ENCODE assay signal across 19 cellular contexts in the genomic region with DNA sequence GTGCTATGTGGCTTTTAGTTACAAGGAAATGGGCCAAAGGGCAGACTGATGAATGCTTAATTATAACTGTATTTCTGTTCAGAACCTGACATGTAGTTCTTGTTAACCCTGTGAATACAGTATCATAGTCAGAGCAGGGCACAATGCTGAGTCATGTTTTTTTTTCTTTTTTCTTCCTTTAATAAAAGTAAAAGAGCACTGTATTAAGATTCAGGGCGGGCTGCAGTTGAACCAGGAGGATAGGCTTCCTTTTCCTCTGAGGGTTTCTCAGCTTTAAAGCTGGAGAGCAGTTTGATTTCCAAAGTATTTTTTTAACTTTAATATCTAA. TPM values are rescaled to one million over a fixed set of nuclear protein-coding genes. Genes with fewer than 3 reads are reported as not detected.
DNase-seq lines count a peak whose midpoint lies in the region; ATAC-seq, FAIRE-seq and TF ChIP-seq lines count a peak whose summit lies in the region.
"Had no signal": no experiment of that assay in that cellular context is flagged by ENCODE, and none has a peak within 500 bp of the region (broad histone marks: within the 10 kb centered on the region; RNA-seq: fewer than 3 reads in every experiment).

No MANE protein-coding gene starts in this region.

- H3K36me3 ChIP-seq in SK-N-SH (replicated peaks in 1 of 2; ENCODE audit: control insufficient read depth in 1 of 2, insufficient read depth in 2 of 2, low read length in 1 of 2) (no peaks in the 10 kb centered on the region), astrocyte (ENCODE audit: insufficient read depth, low read length) (no peaks in the 10 kb centered on the region), smooth muscle cell (ENCODE audit: low read depth) (no peaks in the 10 kb centered on the region)
- H3K36me3 ChIP-seq: MG63, SJSA1 had no signal

- DNase-seq in SK-N-SH (no peak), astrocyte (ENCODE audit: low read depth) (no peak), foreskin keratinocyte (no peak), smooth muscle cell (lab: John Stamatoyannopoulos, UW; ENCODE audit: unreplicated experiment) (no peak), NCI-H748 treated with DMSO at 0.1 percent for 48 hours (lab: John Stamatoyannopoulos, UW) (no peak)
- DNase-seq: CD4-positive, alpha-beta memory T cell; DND-41; GOT3; NCI-H1105; NCI-H1694; NCI-H2227 treated with DMSO at 0.1 percent for 48 hours had no signal

- H3K36me3 Mint-ChIP-seq in astrocyte (ENCODE audit: low read depth, unreplicated experiment): no peaks in the 10 kb centered on the region
- H3K36me3 Mint-ChIP-seq: CD4-positive, alpha-beta memory T cell had no signal

- TF ChIP-seq CTCF in SK-N-SH (IDR thresholded peaks at IDR 0.05) (no peak), astrocyte (IDR thresholded peaks at IDR 0.05; ENCODE audit: insufficient read depth, low read depth, low read length) (no peak), foreskin keratinocyte (conservative IDR thresholded peaks at IDR 0.05) (no peak), smooth muscle cell (IDR thresholded peaks at IDR 0.05; ENCODE audit: borderline replicate concordance, insufficient read depth, poor library complexity, severe bottlenecking) (no peak)

- no peaks in the 10 kb centered on the region for H3K9me2 ChIP-seq in SK-N-SH

- TF ChIP-seq EP300 in SK-N-SH (IDR thresholded peaks at IDR 0.05; ENCODE audit: borderline replicate concordance in 1 of 2, low read depth in 1 of 2, low read length in 1 of 2): no peak

- H3K27me3 ChIP-seq in SK-N-SH (ENCODE audit: insufficient read depth) (no peaks in the 10 kb centered on the region), astrocyte (ENCODE audit: insufficient read depth, low read length) (no peaks in the 10 kb centered on the region), foreskin keratinocyte (no peaks in the 10 kb centered on the region), smooth muscle cell (ENCODE audit: low read depth) (no peaks in the 10 kb centered on the region)
- H3K27me3 ChIP-seq: MG63, SJSA1 had no signal

- H3K4me2 ChIP-seq in SK-N-SH (peak overlapping the region; percentile 66), astrocyte (ENCODE audit: low read length) (peak overlapping the region; percentile 39), smooth muscle cell (peak overlapping the region; percentile 54)

- H3F3A ChIP-seq in SK-N-SH (replicated peaks; ENCODE audit: insufficient read depth): no peaks in the 10 kb centered on the region
- no peaks in the 10 kb centered on the region for H3F3A ChIP-seq in smooth muscle cell (ENCODE audit: low read depth)

- H3K9ac ChIP-seq in SK-N-SH (0 out of 2 replicates have a peak overlapping the region, but pooled peaks have one; percentile 8), astrocyte (ENCODE audit: low read length) (no peak overlapping the region), smooth muscle cell (ENCODE audit: low read depth) (peak overlapping the region; percentile 62)

- no peaks in the 10 kb centered on the region for H3K4me1 ChIP-seq in SK-N-SH (ENCODE audit: control insufficient read depth in 1 of 2, insufficient read depth in 2 of 2, low read depth in 1 of 2, low read length in 1 of 2)
- no peaks in the 10 kb centered on the region for H3K4me1 ChIP-seq in astrocyte (ENCODE audit: insufficient read depth, low read length)
- peaks cover 10% of the 10 kb centered on the region for H3K4me1 ChIP-seq in foreskin keratinocyte
- no peaks in the 10 kb centered on the region for H3K4me1 ChIP-seq in smooth muscle cell (ENCODE audit: low read depth)
- H3K4me1 ChIP-seq: SJSA1 had no signal

- POLR2A ChIA-PET in SK-N-SH (lab: Yijun Ruan, JAX): no interaction called here

- ATAC-seq in SK-N-SH treated with all-trans-retinoic acid at 6 μM for 48 hours (no peak), foreskin keratinocyte (peak; percentile 54), GM21447 (IDR thresholded peaks at IDR 0.05; ENCODE audit: unreplicated experiment) (no peak), GM19324 (IDR thresholded peaks at IDR 0.05; ENCODE audit: low FRiP score, unreplicated experiment) (no peak)

- no peak overlapping the region for H3K4me3 Mint-ChIP-seq in astrocyte (ENCODE audit: unreplicated experiment)
- H3K4me3 Mint-ChIP-seq: CD4-positive, alpha-beta memory T cell had no signal

- 8% methylated on average over 1 of the region's 1 CpG for WGBS in SK-N-SH (ENCODE audit: low lambda C conversion rate)
- WGBS in smooth muscle cell (ENCODE audit: low lambda C conversion rate): 100% methylated on average over 1 of the region's 1 CpG

- no peak for TF ChIP-seq RAD21 in SK-N-SH (IDR thresholded peaks at IDR 0.05; ENCODE audit: low read length)

- peaks cover 10% of the 10 kb centered on the region for H3K4me1 Mint-ChIP-seq in astrocyte (ENCODE audit: low read depth, unreplicated experiment)
- H3K4me1 Mint-ChIP-seq: CD4-positive, alpha-beta memory T cell had no signal

- no peak for FAIRE-seq in astrocyte (lab: Jason Lieb, UNC)
- FAIRE-seq: G401.6 had no signal

- no peaks in the 10 kb centered on the region for H3K27me3 Mint-ChIP-seq in astrocyte (ENCODE audit: low read depth, unreplicated experiment)
- H3K27me3 Mint-ChIP-seq: CD4-positive, alpha-beta memory T cell had no signal

- CTCF ChIA-PET in SK-N-SH (lab: Yijun Ruan, JAX): no interaction called here

- H3K9me3 Mint-ChIP-seq in astrocyte (ENCODE audit: unreplicated experiment): peaks cover 2% of the 10 kb centered on the region

- H3K27ac Mint-ChIP-seq in astrocyte (ENCODE audit: unreplicated experiment): peak overlapping the region; percentile 93

- H2AFZ ChIP-seq in SK-N-SH (ENCODE audit: low read depth): peak overlapping the region; percentile 79; the same call in 1 of the 2 replicates
- peak overlapping the region; percentile 50 for H2AFZ ChIP-seq in astrocyte (ENCODE audit: low read depth, low read length)
- peak overlapping the region; percentile 75 for H2AFZ ChIP-seq in smooth muscle cell (ENCODE audit: low read depth)

- H4K20me1 ChIP-seq in SK-N-SH (ENCODE audit: insufficient read depth) (no peaks in the 10 kb centered on the region), astrocyte (ENCODE audit: insufficient read depth, low read length) (no peaks in the 10 kb centered on the region), smooth muscle cell (ENCODE audit: low read depth) (no peaks in the 10 kb centered on the region)

- H3K27ac ChIP-seq in SK-N-SH (ENCODE audit: low read depth in 2 of 2, low read length in 1 of 2): peak overlapping the region in 1 of 2 experiments; percentile 30; a peak in 1 of 4 replicates
- H3K27ac ChIP-seq in astrocyte (ENCODE audit: low read depth, low read length): peak overlapping the region; percentile 11
- H3K27ac ChIP-seq in foreskin keratinocyte: peak overlapping the region; percentile 40
- peak overlapping the region; percentile 89 for H3K27ac ChIP-seq in smooth muscle cell (ENCODE audit: low read depth)
- H3K27ac ChIP-seq: 22Rv1, SJSA1 had no signal

- no peaks in the 10 kb centered on the region for H3K79me2 ChIP-seq in SK-N-SH (ENCODE audit: insufficient read depth)
- no peaks in the 10 kb centered on the region for H3K79me2 ChIP-seq in astrocyte (ENCODE audit: insufficient read depth, low read length)
- H3K79me2 ChIP-seq in smooth muscle cell (ENCODE audit: low read depth): no peaks in the 10 kb centered on the region

- no peaks in the 10 kb centered on the region for H3K9me3 ChIP-seq in SK-N-SH
- no peaks in the 10 kb centered on the region for H3K9me3 ChIP-seq in astrocyte (ENCODE audit: insufficient read depth, low read depth, low read length)
- H3K9me3 ChIP-seq in smooth muscle cell (replicated peaks; ENCODE audit: low read depth): no peaks in the 10 kb centered on the region
- H3K9me3 ChIP-seq: MG63, SJSA1 had no signal

- no peak overlapping the region for H3K4me3 ChIP-seq in SK-N-SH (ENCODE audit: low read depth in 2 of 2, low read length in 1 of 2)
- no peak overlapping the region for H3K4me3 ChIP-seq in astrocyte (ENCODE audit: insufficient read depth, low read depth, low read length)
- no peak overlapping the region for H3K4me3 ChIP-seq in smooth muscle cell
- H3K4me3 ChIP-seq: MG63, SJSA1 had no signal

TF ChIP-seq in SK-N-SH, 30 proteins besides CTCF, POLR2A, EP300 and RAD21 (continues in another document):
- TF ChIP-seq USF2 (IDR thresholded peaks at IDR 0.05; ENCODE audit: borderline replicate concordance, low read depth, low read length) (no peak), TEAD4 (IDR thresholded peaks at IDR 0.05; ENCODE audit: borderline replicate concordance, insufficient read depth) (no peak), TCF12 (IDR thresholded peaks at IDR 0.05) (no peak)

TF ChIP-seq in SK-N-SH treated with all-trans-retinoic acid at 6 μM for 48 hours, 23 proteins besides CTCF, POLR2A, EP300 and RAD21 (continues in another document):
- no peak for TF ChIP-seq ESRRG (CRISPR knock-in tag; IDR thresholded peaks at IDR 0.05)
- TF ChIP-seq OSR1 (CRISPR knock-in tag; IDR thresholded peaks at IDR 0.05): no peak
- TF ChIP-seq, protein P1, sequence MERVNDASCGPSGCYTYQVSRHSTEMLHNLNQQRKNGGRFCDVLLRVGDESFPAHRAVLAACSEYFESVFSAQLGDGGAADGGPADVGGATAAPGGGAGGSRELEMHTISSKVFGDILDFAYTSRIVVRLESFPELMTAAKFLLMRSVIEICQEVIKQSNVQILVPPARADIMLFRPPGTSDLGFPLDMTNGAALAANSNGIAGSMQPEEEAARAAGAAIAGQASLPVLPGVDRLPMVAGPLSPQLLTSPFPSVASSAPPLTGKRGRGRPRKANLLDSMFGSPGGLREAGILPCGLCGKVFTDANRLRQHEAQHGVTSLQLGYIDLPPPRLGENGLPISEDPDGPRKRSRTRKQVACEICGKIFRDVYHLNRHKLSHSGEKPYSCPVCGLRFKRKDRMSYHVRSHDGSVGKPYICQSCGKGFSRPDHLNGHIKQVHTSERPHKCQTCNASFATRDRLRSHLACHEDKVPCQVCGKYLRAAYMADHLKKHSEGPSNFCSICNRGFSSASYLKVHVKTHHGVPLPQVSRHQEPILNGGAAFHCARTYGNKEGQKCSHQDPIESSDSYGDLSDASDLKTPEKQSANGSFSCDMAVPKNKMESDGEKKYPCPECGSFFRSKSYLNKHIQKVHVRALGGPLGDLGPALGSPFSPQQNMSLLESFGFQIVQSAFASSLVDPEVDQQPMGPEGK (CRISPR knock-in tag; IDR thresholded peaks at IDR 0.05; ENCODE audit: borderline replicate concordance): no peak

RNA-seq across cellular contexts. Expression of gene CLDN8, which starts 8.7 kb away (rescaled TPM):
- polyA plus RNA-seq in SK-N-SH (2012; rRNA removed) (not detected in 2 replicates), foreskin keratinocyte (not detected in 2 replicates), smooth muscle cell (not detected in 2 replicates)
- not detected in 2 replicates for polyA plus RNA-seq in SK-N-SH (2012; cell fraction: cytosol; rRNA removed)
- polyA plus RNA-seq in SK-N-SH (2012; cell fraction: nucleus; rRNA removed): not detected in 2 replicates
- total RNA-seq in astrocyte (not detected in 2 replicates), foreskin keratinocyte (not detected in 2 replicates), smooth muscle cell (not detected in 2 replicates)
- total RNA-seq: CD4-positive, alpha-beta memory T cell; SJSA1 had no signal
- polyA plus RNA-seq: BJ; CD4-positive, alpha-beta memory T cell had no signal

RNA-seq across cellular contexts. Expression of gene CLDN17, which starts 40.6 kb away (rescaled TPM):
- polyA plus RNA-seq in SK-N-SH (2012; rRNA removed) (not detected in 2 replicates), foreskin keratinocyte (0.04 TPM in 1 of 2 replicates, not detected in the other), smooth muscle cell (1.8 TPM in 1 of 2 replicates, not detected in the other)
- not detected in 2 replicates for polyA plus RNA-seq in SK-N-SH (2012; cell fraction: cytosol; rRNA removed)
- not detected in 2 replicates for polyA plus RNA-seq in SK-N-SH (2012; cell fraction: nucleus; rRNA removed)
- total RNA-seq in astrocyte (not detected in 2 replicates), foreskin keratinocyte (0.07 TPM in 1 of 2 replicates, not detected in the other), smooth muscle cell (not detected in 2 replicates)
- total RNA-seq: CD4-positive, alpha-beta memory T cell; SJSA1 had no signal
- polyA plus RNA-seq: BJ; CD4-positive, alpha-beta memory T cell had no signal
